In the genomic region with DNA sequence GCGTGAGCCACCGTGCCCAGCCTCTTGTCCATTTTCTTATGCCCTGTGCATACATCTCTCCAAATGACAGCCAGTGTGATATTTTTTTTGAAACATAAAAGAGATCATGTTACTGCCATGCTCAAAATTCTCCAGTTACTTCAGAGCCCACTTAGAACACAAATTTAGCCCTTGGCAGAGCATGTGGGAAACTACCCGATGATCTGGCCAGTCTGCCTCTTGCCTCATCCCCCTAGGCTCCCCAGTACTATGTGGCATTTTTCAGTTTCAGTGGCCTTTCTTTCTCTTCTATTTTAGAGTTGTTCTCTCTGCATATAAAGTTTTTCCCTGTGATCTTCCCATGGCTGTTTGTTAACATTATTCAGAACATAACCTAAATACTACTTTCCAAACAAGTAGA, we compare ENCODE assay signal across 20 cellular contexts.
"Had no signal": no experiment of that assay in that cellular context is flagged by ENCODE, and none has a peak within 500 bp of the region (broad histone marks: within the 10 kb centered on the region; RNA-seq: fewer than 3 reads in every experiment).

No MANE protein-coding gene starts in this region.

- H3K36me3 ChIP-seq: esophagus muscularis mucosa, gastrocnemius medialis, heart right ventricle, prostate gland, spleen, tibial nerve had no signal

- H3K27me3 ChIP-seq: esophagus muscularis mucosa, gastrocnemius medialis, heart right ventricle, spleen, tibial nerve had no signal

- H3K4me1 ChIP-seq: esophagus muscularis mucosa, gastrocnemius medialis, heart right ventricle, parathyroid adenoma, prostate gland, spleen, tibial nerve had no signal

- ATAC-seq: effector memory CD8-positive, alpha-beta T cell; gastrocnemius medialis; natural killer cell treated with Interleukin-12 subunit alpha and Interleukin-12 subunit beta and Interleukin-15 and Interleukin-18, amount 100 ng/mL, for 72 hours; sciatic nerve; stimulated activated memory B cell treated with anti-CD40 and anti-IgM and Interleukin-4, amounts not matched to agents 10 μg/mL and 1 μg/mL and 100 μg/mL, for 72 hours had no signal

- H3K27ac ChIP-seq: epithelial cell of prostate, esophagus muscularis mucosa, gastrocnemius medialis, heart right ventricle, parathyroid adenoma, prostate gland, spleen, tibial nerve had no signal

- DNase-seq: effector memory CD8-positive, alpha-beta T cell; gastrocnemius medialis; heart right ventricle; hypothalamus; kidney glomerular epithelial cell; mesenchymal stem cell; midbrain; spleen; stimulated activated CD4-positive, alpha-beta T cell treated with anti-CD3 and anti-CD28 coated beads, Interleukin-15, amount 100 ng/mL, for 24 hours; stimulated activated CD4-positive, alpha-beta T cell treated with anti-CD3 and anti-CD28 coated beads, Interleukin-1b, Interleukin-23, amount 100 ng/mL, for 48 hours; stimulated activated CD4-positive, alpha-beta T cell treated with anti-CD3 and anti-CD28 coated beads, Interleukin-4, amount 100 ng/mL, for 24 hours had no signal

- H3K4me3 ChIP-seq: esophagus muscularis mucosa, gastrocnemius medialis, heart right ventricle, lung, prostate gland, spleen, tibial nerve had no signal

- H3K9me3 ChIP-seq: esophagus muscularis mucosa, gastrocnemius medialis, heart right ventricle, prostate gland, spleen, tibial nerve had no signal
